ENCODE assay signal across 13 cellular contexts in genomic region chr2:216572582-216573578, GRCh38.
DNase-seq lines count a peak whose midpoint lies in the region; ATAC-seq and TF ChIP-seq lines count a peak whose summit lies in the region.
"Had no signal": no experiment of that assay in that cellular context is flagged by ENCODE, and none has a peak within 500 bp of the region (broad histone marks: within the 10 kb centered on the region; RNA-seq: fewer than 3 reads in every experiment).

No MANE protein-coding gene starts in this region.

- BruUV-seq in PC-3 (replicated peaks; lab: Mats Ljungman, UMichigan) = no TSS peak

- TF ChIP-seq CTCF in PC-3 (conservative IDR thresholded peaks at IDR 0.05; ENCODE audit: low read depth, low read length) (no peak), lower lobe of right lung (IDR thresholded peaks at IDR 0.05) (no peak), tibial artery (IDR thresholded peaks at IDR 0.05) (no peak)

- peaks cover 7% of the 10 kb centered on the region for H3F3A ChIP-seq in PC-3 (ENCODE audit: low read length, unreplicated experiment)

- no peak overlapping the region for H3K4me3 ChIP-seq in PC-3 (ENCODE audit: low read length)
- H3K4me3 ChIP-seq in lower lobe of right lung = no peak overlapping the region
- H3K4me3 ChIP-seq in tibial artery = no peak overlapping the region

- peaks cover 28% of the 10 kb centered on the region for H3K4me1 ChIP-seq in PC-3 (ENCODE audit: insufficient read depth, low read length)
- peaks cover 17% of the 10 kb centered on the region for H3K4me1 ChIP-seq in lower lobe of right lung
- H3K4me1 ChIP-seq in tibial artery = peaks cover 0 to 46% (median 25%) of the 10 kb centered on the region in 4 donors

- DNase-seq in PC-3 = no peak
- DNase-seq in fibroblast of gingiva (ENCODE audit: low read depth) = peak; percentile 86
- no peak for DNase-seq in lower lobe of right lung
- DNase-seq in tibial artery = peak; percentile 83 to 93
- DNase-seq: activated CD8-positive, alpha-beta memory T cell treated with anti-CD3 and anti-CD28 coated beads, Interleukin-2, amount 50 U/mL, for 48 hours; CD4-positive, alpha-beta T cell; naive B cell; NCI-H446 treated with DMSO at 0.1 percent for 48 hours; SIG-M5 had no signal

- no peaks in the 10 kb centered on the region for H3K9me3 ChIP-seq in PC-3 (ENCODE audit: low read length)
- no peaks in the 10 kb centered on the region for H3K9me3 ChIP-seq in lower lobe of right lung
- no peaks in the 10 kb centered on the region for H3K9me3 ChIP-seq in tibial artery

- intact Hi-C loops in PC-3 (cut with micrococcal nuclease) = no loop called here
- intact Hi-C loops in lower lobe of right lung (cut with DNase I) = no loop called here
- intact Hi-C loops in tibial artery (cut with DNase I; ENCODE audit: low total_unique reads) = no loop called here

- H3K36me3 ChIP-seq in PC-3 (ENCODE audit: low read depth, low read length) (no peaks in the 10 kb centered on the region), lower lobe of right lung (no peaks in the 10 kb centered on the region), tibial artery (no peaks in the 10 kb centered on the region)

- POLR2A ChIA-PET in PC-3 (lab: Charles Lee; ENCODE audit: unreplicated experiment) = no interaction called here

- no peaks in the 10 kb centered on the region for H3K79me2 ChIP-seq in PC-3 (ENCODE audit: low read length)

- H3K27me3 ChIP-seq in PC-3 (ENCODE audit: low read length) = no peaks in the 10 kb centered on the region
- no peaks in the 10 kb centered on the region for H3K27me3 ChIP-seq in lower lobe of right lung (ENCODE audit: low read depth)
- no peaks in the 10 kb centered on the region for H3K27me3 ChIP-seq in tibial artery

- ATAC-seq in PC-3 (no peak), lower lobe of right lung (peak; percentile 64 to 70), HG02852 (IDR thresholded peaks at IDR 0.05; ENCODE audit: unreplicated experiment) (no peak), HG03175 (IDR thresholded peaks at IDR 0.05; ENCODE audit: unreplicated experiment) (no peak), HG03378 (IDR thresholded peaks at IDR 0.05; ENCODE audit: unreplicated experiment) (no peak), GM19023 (IDR thresholded peaks at IDR 0.05; ENCODE audit: unreplicated experiment) (no peak)

- no peak overlapping the region for H2AFZ ChIP-seq in PC-3 (ENCODE audit: low read length)

- H3K4me2 ChIP-seq in PC-3 (ENCODE audit: low read length) = no peak overlapping the region; the same call in 1 of the 2 replicates

- H3K9me2 ChIP-seq in PC-3 (replicated peaks; ENCODE audit: low read length) = no peaks in the 10 kb centered on the region

- H3K27ac ChIP-seq in PC-3 (ENCODE audit: low read length) = peak overlapping the region; percentile 87
- peak overlapping the region; percentile 60 for H3K27ac ChIP-seq in lower lobe of right lung
- H3K27ac ChIP-seq in tibial artery = peak overlapping the region; percentile 71 to 80

- CTCF ChIA-PET in PC-3 (lab: Charles Lee) = no interaction called here

- no peaks in the 10 kb centered on the region for H4K20me1 ChIP-seq in PC-3 (ENCODE audit: low read length)

- H3K9ac ChIP-seq in PC-3 (ENCODE audit: low read length) = peak overlapping the region; percentile 49; the same call in 1 of the 2 replicates

Comparison
In these comparisons a context has a peak if more than half of its experiments do, and no peak if none do; other contexts are left out.
1. ATAC-seq: peak in lower lobe of right lung (2 of 2); none in PC-3 (single experiment), HG02852 (single experiment), HG03175 (single experiment), HG03378 (single experiment) and GM19023 (single experiment).
2. DNase-seq: peak in fibroblast of gingiva (single experiment) and tibial artery (2 of 2); none in PC-3 (single experiment) and lower lobe of right lung (single experiment).
3. Peak in every context shown above with its lines, with median percentiles within 50 percentile points of each other: H3K27ac ChIP-seq.